In the genomic region with DNA sequence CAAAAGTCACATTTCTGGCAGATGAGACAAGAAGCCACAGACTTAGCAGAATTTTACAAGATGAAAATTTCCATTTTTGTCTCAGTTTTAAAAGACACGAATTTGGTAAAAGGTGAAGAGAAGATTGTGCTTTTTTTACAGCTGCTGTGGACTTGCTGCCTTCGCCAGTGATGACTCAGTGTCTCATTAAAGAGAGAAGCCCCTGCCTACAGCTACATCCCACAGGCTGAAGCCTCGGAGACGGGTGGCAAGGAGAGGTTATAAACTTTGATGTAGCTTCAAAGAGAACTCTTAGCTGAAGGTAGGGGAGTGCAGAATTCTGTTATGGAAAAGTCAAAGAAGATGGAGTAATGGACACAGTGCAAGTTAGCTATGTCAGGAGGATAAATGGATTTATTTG, we compare ENCODE assay signal across 19 cellular contexts.
"Had no signal": no experiment of that assay in that cellular context is flagged by ENCODE, and none has a peak within 500 bp of the region (broad histone marks: within the 10 kb centered on the region; RNA-seq: fewer than 3 reads in every experiment).

No MANE protein-coding gene starts in this region.

- H3K36me3 ChIP-seq: heart right ventricle, right lobe of liver, suprapubic skin, tibial nerve had no signal

- H3K27me3 ChIP-seq: heart right ventricle, right lobe of liver, suprapubic skin, tibial nerve had no signal

- H3K4me1 ChIP-seq: heart right ventricle, right lobe of liver, suprapubic skin, tibial nerve had no signal

- ATAC-seq: activated CD4-positive, alpha-beta T cell treated with anti-CD3 and anti-CD28 coated beads for 36 hours; activated T-cell treated with anti-CD3 and anti-CD28 coated beads, Interleukin-2, amount 50 U/mL, for 4 hours; heart right ventricle; left lobe of liver; right lobe of liver; stimulated activated effector memory CD8-positive, alpha-beta T cell treated with anti-CD3 and anti-CD28 coated beads, Interleukin-12 subunit alpha, Interleukin-12 subunit beta, amount 100 ng/mL, for 72 hours; stimulated activated naive CD8-positive, alpha-beta T cell treated with anti-CD3 and anti-CD28 coated beads, Interleukin-15, amount 100 ng/mL, for 72 hours had no signal

- DNase-seq: activated B cell treated with CpG ODN at 0.5 μM for 24 hours; activated CD4-positive, alpha-beta T cell treated with anti-CD3 and anti-CD28 coated beads for 36 hours; activated CD4-positive, alpha-beta T cell treated with anti-CD3 and anti-CD28 coated beads, Interleukin-2, amount 50 U/mL, for 48 hours; activated CD8-positive, alpha-beta memory T cell treated with anti-CD3 and anti-CD28 coated beads, Interleukin-2, amount 50 U/mL, for 48 hours; activated naive CD4-positive, alpha-beta T cell treated with anti-CD3 and anti-CD28 coated beads for 36 hours; activated naive CD8-positive, alpha-beta T cell treated with anti-CD3 and anti-CD28 coated beads, Interleukin-2, amount 10 ng/mL, durations not matched to agents 7 days and 5 days; activated T-cell treated with anti-CD3 and anti-CD28 coated beads, Interleukin-2, amount 50 U/mL, for 4 hours; amygdala; heart right ventricle; right lobe of liver; stimulated activated CD4-positive, alpha-beta T cell treated with anti-CD3 and anti-CD28 coated beads, Interleukin-2, amount 100 ng/mL, for 24 hours; stimulated activated naive CD8-positive, alpha-beta T cell treated with anti-CD3 and anti-CD28 coated beads, Interleukin-15, amount 100 ng/mL, for 72 hours; T1000 had no signal

- H3K9me3 ChIP-seq: heart right ventricle, right lobe of liver, suprapubic skin, tibial nerve had no signal

- H3K27ac ChIP-seq: heart right ventricle, right lobe of liver, skin epidermis, suprapubic skin, tibial nerve had no signal

- H3K4me3 ChIP-seq: heart right ventricle, lung, right lobe of liver, skin epidermis, suprapubic skin, tibial nerve had no signal
